ENCODE assay signal across 7 cellular contexts in the genomic region with DNA sequence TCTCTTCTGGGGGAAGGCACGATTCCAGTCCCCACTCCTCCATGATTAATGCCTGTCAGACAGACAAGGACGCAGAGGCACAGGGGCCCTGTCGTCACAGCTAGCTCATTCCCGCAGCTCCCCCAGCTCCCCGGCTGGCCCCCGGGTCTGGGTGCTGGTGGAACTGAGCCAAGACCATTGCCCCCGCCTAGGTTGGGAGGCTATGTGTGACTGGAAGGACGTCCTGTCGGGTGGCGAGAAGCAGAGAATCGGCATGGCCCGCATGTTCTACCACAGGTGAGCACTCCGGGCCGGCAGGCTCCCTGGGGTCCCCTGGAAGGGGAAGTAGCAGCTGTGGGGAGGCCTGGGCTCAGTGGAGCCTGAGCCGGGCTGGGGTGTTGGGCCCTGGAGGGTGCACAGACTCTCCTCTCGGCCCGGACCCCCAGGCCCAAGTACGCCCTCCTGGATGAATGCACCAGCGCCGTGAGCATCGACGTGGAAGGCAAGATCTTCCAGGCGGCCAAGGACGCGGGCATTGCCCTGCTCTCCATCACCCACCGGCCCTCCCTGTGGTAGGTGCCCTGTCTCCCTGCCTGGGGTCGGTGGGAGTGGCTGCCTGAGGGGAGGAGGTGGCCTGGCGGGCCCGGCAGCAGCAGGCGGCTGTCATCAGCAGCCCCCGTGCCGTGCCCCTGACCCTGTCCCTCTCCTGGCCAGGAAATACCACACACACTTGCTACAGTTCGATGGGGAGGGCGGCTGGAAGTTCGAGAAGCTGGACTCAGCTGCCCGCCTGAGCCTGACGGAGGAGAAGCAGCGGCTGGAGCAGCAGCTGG. TPM values are rescaled to one million over a fixed set of nuclear protein-coding genes. Genes with fewer than 3 reads are reported as not detected.
"Had no signal": no experiment of that assay in that cellular context is flagged by ENCODE, and none has a peak within 500 bp of the region (broad histone marks: within the 10 kb centered on the region; RNA-seq: fewer than 3 reads in every experiment).

No MANE protein-coding gene starts in this region.

RNA-seq across cellular contexts. Expression of a gene that starts 21.0 kb away (rescaled TPM):
- total RNA-seq: activated B cell treated with CpG ODN at 0.5 μM for 24 hours had no signal
- polyA plus RNA-seq: immature natural killer cell had no signal

RNA-seq across cellular contexts. Expression of a gene that starts 37.8 kb away (rescaled TPM):
- total RNA-seq: activated B cell treated with CpG ODN at 0.5 μM for 24 hours; activated CD4-positive, alpha-beta T cell treated with anti-CD3 and anti-CD28 coated beads for 36 hours; activated naive CD4-positive, alpha-beta T cell treated with anti-CD3 and anti-CD28 coated beads, Interleukin-2, amount 50 U/mL, for 72 hours; activated T-helper 17 cell treated with anti-CD3 and anti-CD28 coated beads, Interleukin-2, amount 50 U/mL, for 72 hours; astrocyte; upper lobe of right lung had no signal
- polyA plus RNA-seq: immature natural killer cell had no signal
